In genomic region chr7:152756126-152756525, GRCh38 we compare ENCODE assay signal across 23 cellular contexts. TPM values are rescaled to one million over a fixed set of nuclear protein-coding genes. Genes with fewer than 3 reads are reported as not detected.
DNase-seq lines count a peak whose midpoint lies in the region; ATAC-seq and TF ChIP-seq lines count a peak whose summit lies in the region.
"Had no signal": no experiment of that assay in that cellular context is flagged by ENCODE, and none has a peak within 500 bp of the region (broad histone marks: within the 10 kb centered on the region; RNA-seq: fewer than 3 reads in every experiment).

No MANE protein-coding gene starts in this region.

- WGBS in GM23248 (ENCODE audit: low coverage in 1 of 2, low lambda C conversion rate in 2 of 2, missing lambda C conversion rate in 2 of 2), 2 experiments: 32 to 39% methylated on average over 4 of the region's 4 CpGs
- 69 to 84% methylated on average over 4 of the region's 4 CpGs for WGBS in sigmoid colon, 2 donors

- H2AFZ ChIP-seq in GM23248: no peak overlapping the region

- H3K4me3 ChIP-seq in GM23248 (no peak overlapping the region), fibroblast of mammary gland (ENCODE audit: control insufficient read depth, low read depth, low read length) (no peak overlapping the region), sigmoid colon (no peak overlapping the region)

- intact Hi-C loops in sigmoid colon (cut with DNase I): loop anchor here (5.0 to 10.0 kb wide), 3 partner anchors 79 to 729 kb away; partner anchors contain the start of genes GALNT11 and XRCC2

- no peaks in the 10 kb centered on the region for H3K9me3 ChIP-seq in GM23248 (ENCODE audit: low read depth)
- no peaks in the 10 kb centered on the region for H3K9me3 ChIP-seq in sigmoid colon

- H3K27me3 ChIP-seq in GM23248 (replicated peaks; ENCODE audit: insufficient read depth): no peaks in the 10 kb centered on the region
- no peaks in the 10 kb centered on the region for H3K27me3 ChIP-seq in sigmoid colon

- no peak overlapping the region for H3K9ac ChIP-seq in GM23248

- peaks cover 9% of the 10 kb centered on the region for H3F3A ChIP-seq in GM23248 (ENCODE audit: insufficient read depth)

- no peak for TF ChIP-seq CTCF in fibroblast of mammary gland (conservative IDR thresholded peaks at IDR 0.05; ENCODE audit: control insufficient read depth, insufficient read depth, low read depth, low read length)
- TF ChIP-seq CTCF in sigmoid colon (IDR thresholded peaks at IDR 0.05): no peak

- H3K4me2 ChIP-seq in GM23248 (ENCODE audit: unreplicated experiment): no peak overlapping the region

- H3K36me3 ChIP-seq in GM23248 (ENCODE audit: low read depth) (no peaks in the 10 kb centered on the region), sigmoid colon (no peaks in the 10 kb centered on the region)

- no peak for TF ChIP-seq EP300 in sigmoid colon (IDR thresholded peaks at IDR 0.05)

- peaks cover 13% of the 10 kb centered on the region for H3K79me2 ChIP-seq in GM23248 (ENCODE audit: insufficient read depth)

- H3K4me1 ChIP-seq in GM23248 (ENCODE audit: insufficient read depth) (peaks cover 4% of the 10 kb centered on the region; the same call in 1 of the 2 replicates), sigmoid colon (peaks cover 0 to 14% (median 10%) of the 10 kb centered on the region in 4 donors)

- no peak for ATAC-seq in GM19035 (IDR thresholded peaks at IDR 0.05; ENCODE audit: unreplicated experiment)
- ATAC-seq: HCT116, T-helper 17 cell had no signal

- no peak overlapping the region for H3K27ac ChIP-seq in GM23248
- no peak overlapping the region for H3K27ac ChIP-seq in sigmoid colon

- in situ Hi-C loops in GM23248 (cut with MboI): no loop called here

- H3K9me2 ChIP-seq in GM23248 (ENCODE audit: insufficient read depth): no peaks in the 10 kb centered on the region

- H4K20me1 ChIP-seq in GM23248 (ENCODE audit: insufficient read depth): no peaks in the 10 kb centered on the region

- DNase-seq in NCI-H2196 treated with DMSO at 0.1 percent for 48 hours (lab: John Stamatoyannopoulos, UW; ENCODE audit: unreplicated experiment): peak; percentile 8
- no peak for DNase-seq in NCI-H2196 (lab: John Stamatoyannopoulos, UW; ENCODE audit: unreplicated experiment)
- peak; percentile 8 for DNase-seq in GM23248
- peak; percentile 77 for DNase-seq in NCI-H446 treated with DMSO at 0.1 percent for 48 hours (lab: John Stamatoyannopoulos, UW)
- peak; percentile 57 for DNase-seq in fibroblast of mammary gland (ENCODE audit: low read depth)
- DNase-seq in sigmoid colon: no peak
- no peak for DNase-seq in SKM-1 treated with dmso at 0.1 percent for 144 hours (lab: John Stamatoyannopoulos, UW; ENCODE audit: unreplicated experiment)
- DNase-seq: AML-193, C1 segment of cervical spinal cord, DMS79, GOT3, Kasumi-1, NCI-H1436 treated with DMSO at 0.1 percent for 48 hours, NCI-H1930, NCI-H2171, NCI-H510A, NCI-H748 treated with DMSO at 0.1 percent for 48 hours, RPMI8226, SHP77, SW 1271, T-helper 17 cell had no signal

- TF ChIP-seq POLR2A in sigmoid colon (IDR thresholded peaks at IDR 0.05): no peak

RNA-seq across cellular contexts. Expression of gene ACTR3B, which starts 3.4 kb away (rescaled TPM):
- 6.2 and 34.2 TPM in 2 replicates for total RNA-seq in GM23248 (2014; rRNA removed; shearing (Covaris generic))
- polyA plus RNA-seq in GM23248 (2016; fragmentation: Nextera tagmentation; extraction: Ambion mirVana): 10.4 and 10.6 TPM in 2 replicates
- 1 to 10 TPM; 2.2 to 7.5 (median 5.0) TPM for total RNA-seq in sigmoid colon
- 1 to 10 TPM; 2.3 to 6.5 (median 4.8) TPM for polyA plus RNA-seq in sigmoid colon

Comparison
In these comparisons a context has a peak if more than half of its experiments do, and no peak if none do; other contexts are left out.
1. DNase-seq: peak in NCI-H2196 treated with DMSO at 0.1 percent for 48 hours (single experiment), GM23248 (single experiment), NCI-H446 treated with DMSO at 0.1 percent for 48 hours (single experiment) and fibroblast of mammary gland (single experiment); none in NCI-H2196 (single experiment), sigmoid colon (single experiment) and SKM-1 treated with dmso at 0.1 percent for 144 hours (single experiment).